Comparison of ENCODE assay signal across 12 cellular contexts in genomic region chr12:116320839-116321238, GRCh38. TPM values are rescaled to one million over a fixed set of nuclear protein-coding genes. Genes with fewer than 3 reads are reported as not detected.
DNase-seq lines count a peak whose midpoint lies in the region; ATAC-seq and TF ChIP-seq lines count a peak whose summit lies in the region.
"Had no signal": no experiment of that assay in that cellular context is flagged by ENCODE, and none has a peak within 500 bp of the region (broad histone marks: within the 10 kb centered on the region; RNA-seq: fewer than 3 reads in every experiment).

No MANE protein-coding gene starts in this region.

- H3K4me3 ChIP-seq in adipocyte (ENCODE audit: low read length) (peak overlapping the region; percentile 67), heart right ventricle (no peak overlapping the region), skeletal muscle tissue (ENCODE audit: low read length in 3 of 3) (no peak overlapping the region)

- H3K9me3 Mint-ChIP-seq in HFFc6 = no peaks in the 10 kb centered on the region
- H3K9me3 Mint-ChIP-seq: mesothelial cell of epicardium had no signal

- DNase-seq in HFFc6 (no peak), adipocyte (ENCODE audit: low read depth) (peak; percentile 48), heart right ventricle (peak in 1 of 2 donors; percentile 28), T-helper 9 cell (no peak)
- no peak for DNase-seq in activated effector memory CD4-positive, alpha-beta T cell treated with Interleukin-2 at 50 U/mL for 16 hours
- DNase-seq: H9, NCI-H2107, T1000 had no signal

- 60 to 64% methylated on average over 3 of the region's 3 CpGs for WGBS in heart right ventricle, 2 donors

- H3K9me3 ChIP-seq in adipocyte (ENCODE audit: control insufficient read depth, low read length) (peaks cover 3% of the 10 kb centered on the region), heart right ventricle (no peaks in the 10 kb centered on the region), skeletal muscle tissue (ENCODE audit: control insufficient read depth in 3 of 3, low read length in 3 of 3) (no peaks in the 10 kb centered on the region)

- peak overlapping the region; percentile 98 for H3K27ac Mint-ChIP-seq in HFFc6
- H3K27ac Mint-ChIP-seq: H9, mesothelial cell of epicardium had no signal

- H3K4me1 Mint-ChIP-seq in HFFc6 (ENCODE audit: low read depth) = peaks cover 46% of the 10 kb centered on the region

- H3K9ac ChIP-seq in adipocyte (ENCODE audit: low read length) (peak overlapping the region; percentile 84), skeletal muscle tissue (ENCODE audit: low read depth in 1 of 3, low read length in 3 of 3) (peak overlapping the region in 1 of 3 donors; percentile 65)

- peak in 6 of 8 donors; percentile 12 to 74 (median 20) for ATAC-seq in heart right ventricle
- no peak for ATAC-seq in GM21526 (IDR thresholded peaks at IDR 0.05; ENCODE audit: low FRiP score, unreplicated experiment)
- ATAC-seq in HG03135 (IDR thresholded peaks at IDR 0.05; ENCODE audit: unreplicated experiment) = no peak

- H3K27ac ChIP-seq in heart right ventricle (peak overlapping the region in 7 of 10 donors; percentile 13 to 80 (median 68)), skeletal muscle tissue (ENCODE audit: low read depth, low read length) (peak overlapping the region; percentile 89)

- H3K27me3 ChIP-seq in adipocyte (replicated peaks; ENCODE audit: control insufficient read depth, insufficient read depth, low read length) (no peaks in the 10 kb centered on the region), heart right ventricle (no peaks in the 10 kb centered on the region), skeletal muscle tissue (ENCODE audit: control insufficient read depth in 3 of 3, insufficient read depth in 3 of 3, low read length in 3 of 3) (no peaks in the 10 kb centered on the region)

- no peaks in the 10 kb centered on the region for H3K36me3 Mint-ChIP-seq in HFFc6 (ENCODE audit: low read depth)
- H3K36me3 Mint-ChIP-seq: mesothelial cell of epicardium had no signal

- intact Hi-C loops in heart right ventricle (cut with DNase I) = loop anchor here in 1 of 10 donors (5.0 kb wide), 1 partner anchor 86 kb away; no protein-coding TSS in a partner anchor

- H3K4me3 Mint-ChIP-seq in HFFc6 = peak overlapping the region; percentile 80
- H3K4me3 Mint-ChIP-seq: H9, mesothelial cell of epicardium had no signal

- peaks cover 2% of the 10 kb centered on the region for H3K27me3 Mint-ChIP-seq in HFFc6 (ENCODE audit: insufficient read depth)

- no peaks in the 10 kb centered on the region for H3K36me3 ChIP-seq in adipocyte (ENCODE audit: control insufficient read depth, insufficient read depth, low read length, severe bottlenecking)
- no peaks in the 10 kb centered on the region for H3K36me3 ChIP-seq in heart right ventricle
- no peaks in the 10 kb centered on the region for H3K36me3 ChIP-seq in skeletal muscle tissue (ENCODE audit: control insufficient read depth in 3 of 3, insufficient read depth in 3 of 3, low read length in 3 of 3)

- TF ChIP-seq CTCF in HFFc6 (IDR thresholded peaks at IDR 0.05) (no peak), heart right ventricle (IDR thresholded peaks at IDR 0.05) (no peak)

- peaks cover 25% of the 10 kb centered on the region for H3K4me1 ChIP-seq in adipocyte (ENCODE audit: control insufficient read depth, insufficient read depth, low read length)
- H3K4me1 ChIP-seq in heart right ventricle = peaks cover 10 to 51% (median 29%) of the 10 kb centered on the region in 9 donors
- peaks cover 26 to 35% (median 31%) of the 10 kb centered on the region in 3 donors for H3K4me1 ChIP-seq in skeletal muscle tissue (ENCODE audit: control insufficient read depth in 3 of 3, insufficient read depth in 3 of 3, low read length in 3 of 3)

RNA-seq across cellular contexts. Expression of gene MED13L, which starts 43.3 kb away (rescaled TPM):
- 10 to 100 TPM; 74.5 to 84.2 (median 77.7) TPM for total RNA-seq in HFFc6 (2021; fragmentation: NEBNext Ultra II Directional; extraction: Animal tissue kit (Norgen Biotek cat#: 25700))
- total RNA-seq in heart right ventricle = 10 to 100 TPM; 53.8 to 76.5 (median 67.0) TPM
- polyA plus RNA-seq in heart right ventricle = 10 to 100 TPM in 1 of 2 donors, 1 to 10 TPM in 1; 9.4 to 12.4 TPM
- 179 TPM for total RNA-seq in skeletal muscle tissue

Comparison
In these comparisons a context has a peak if more than half of its experiments do, and no peak if none do; other contexts are left out.
1. ATAC-seq: peak in heart right ventricle (6 of 8); none in GM21526 (single experiment) and HG03135 (single experiment).